9 cellular contexts compared by ENCODE assay signal in the genomic region with DNA sequence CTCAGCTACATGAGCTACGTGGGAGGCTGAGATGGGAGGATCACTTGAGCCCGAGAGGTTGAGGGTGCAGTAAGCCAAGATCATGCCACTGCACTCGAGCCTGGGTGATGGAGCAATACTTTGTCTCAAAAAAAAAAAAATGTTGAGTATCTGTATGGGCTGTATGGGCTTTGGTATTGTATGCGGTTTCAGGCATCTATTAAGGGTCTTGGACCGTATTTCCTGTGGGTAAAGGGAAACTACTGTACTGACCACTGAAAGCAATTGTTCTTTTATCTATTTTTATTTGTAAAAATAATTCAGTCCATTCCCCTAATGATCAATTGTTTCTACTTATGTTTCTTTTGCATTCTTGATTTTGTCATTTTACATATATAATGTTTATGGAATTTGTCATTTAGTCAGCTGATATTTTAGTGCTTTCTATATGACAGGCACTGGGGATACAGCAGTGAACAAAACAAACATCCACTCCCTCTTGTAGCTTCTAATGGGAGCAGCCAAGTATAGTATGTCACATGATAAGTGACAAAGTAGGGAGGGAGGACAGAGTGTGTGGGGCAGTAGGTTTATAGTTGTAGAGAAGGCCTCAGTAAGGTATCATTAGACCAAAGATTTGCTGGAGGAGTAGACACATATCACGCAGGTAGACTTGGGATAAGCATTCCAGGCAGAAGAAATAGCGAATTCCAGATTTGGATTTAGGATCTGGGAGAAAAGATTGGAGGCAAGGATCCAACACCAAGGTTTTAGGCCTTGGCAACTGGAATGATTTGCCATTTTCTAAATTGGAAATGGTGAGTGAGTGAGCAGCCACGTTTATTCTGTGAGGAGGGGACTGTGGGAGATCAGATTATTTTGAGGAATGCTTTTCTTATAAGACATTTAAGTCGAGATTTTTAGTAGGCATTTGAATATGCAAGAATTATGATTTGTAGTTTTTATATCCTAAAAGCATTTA. TPM values are rescaled to one million over a fixed set of nuclear protein-coding genes. Genes with fewer than 3 reads are reported as not detected.
A peak's percentile ranks its signal among the peaks of the same experiment; 100 is the strongest.
DNase-seq lines count a peak whose midpoint lies in the region; ATAC-seq and TF ChIP-seq lines count a peak whose summit lies in the region.
"Had no signal": no experiment of that assay in that cellular context is flagged by ENCODE, and none has a peak within 500 bp of the region (broad histone marks: within the 10 kb centered on the region; RNA-seq: fewer than 3 reads in every experiment).

No MANE protein-coding gene starts in this region.

- WGBS in aorta, 2 donors: 82 to 85% methylated on average over 9 of the region's 9 CpGs

- no peak overlapping the region for H2AFZ ChIP-seq in OCI-LY7 (ENCODE audit: low read length)

- POLR2A ChIA-PET in OCI-LY7 (lab: Charles Lee): interaction anchor here (0.7 kb wide), 1 partner anchor 55 kb away, joined by 6 read pairs; no protein-coding TSS in a partner anchor
- POLR2A ChIA-PET in activated CD4-positive, alpha-beta memory T cell treated with anti-CD3 and anti-CD28 coated beads, Interleukin-2, amount 10 ng/mL, durations not matched to agents 7 days and 5 days (lab: Charles Lee): no interaction called here

- peaks cover 7% of the 10 kb centered on the region for H3K36me3 Mint-ChIP-seq in nephron (ENCODE audit: low read depth)
- H3K36me3 Mint-ChIP-seq in activated CD4-positive, alpha-beta memory T cell treated with anti-CD3 and anti-CD28 coated beads, Interleukin-2, amount 10 ng/mL, durations not matched to agents 7 days and 5 days (ENCODE audit: low read depth): peaks cover 26% of the 10 kb centered on the region

- no TSS peak for BruUV-seq in OCI-LY7 (replicated peaks; lab: Mats Ljungman, UMichigan)

- DNase-seq in OCI-LY7 (ENCODE audit: low spot score): peak; percentile 16
- DNase-seq in NCI-H2107 treated with DMSO at 0.1 percent for 48 hours (lab: John Stamatoyannopoulos, UW; ENCODE audit: unreplicated experiment): no peak
- DNase-seq in activated CD4-positive, alpha-beta memory T cell treated with anti-CD3 and anti-CD28 coated beads, Interleukin-2, amount 10 ng/mL, durations not matched to agents 7 days and 5 days: no peak
- DNase-seq in aorta: no peak
- DNase-seq in HT-29 (ENCODE audit: low spot score): no peak

- H3K27ac Mint-ChIP-seq in nephron: peak overlapping the region in 2 of 3 experiments; percentile 55 to 86
- no peak overlapping the region for H3K27ac Mint-ChIP-seq in activated CD4-positive, alpha-beta memory T cell treated with anti-CD3 and anti-CD28 coated beads, Interleukin-2, amount 10 ng/mL, durations not matched to agents 7 days and 5 days

- H3K4me1 ChIP-seq in OCI-LY7 (ENCODE audit: insufficient read depth, low read length, poor library complexity, severe bottlenecking) (peaks cover 50% of the 10 kb centered on the region), aorta (ENCODE audit: control insufficient read depth in 1 of 2, insufficient read depth in 2 of 2, low read length in 2 of 2) (no peaks in the 10 kb centered on the region)

- ATAC-seq in GM18868 (IDR thresholded peaks at IDR 0.05; ENCODE audit: unreplicated experiment): peak; percentile 90
- ATAC-seq in HG02642 (IDR thresholded peaks at IDR 0.05; ENCODE audit: poor library complexity, unreplicated experiment): peak; percentile 70
- ATAC-seq in aorta (ENCODE audit: low FRiP score): no peak

- H3K27me3 ChIP-seq in aorta (ENCODE audit: control insufficient read depth in 1 of 2, insufficient read depth in 2 of 2, low read length in 1 of 2): no peaks in the 10 kb centered on the region

- CTCF ChIA-PET in OCI-LY7 (lab: Charles Lee; ENCODE audit: unreplicated experiment): interaction anchor here (0.6 kb wide), 2 partner anchors 57 to 765 kb away, joined by 3 read pairs; no protein-coding TSS in a partner anchor
- CTCF ChIA-PET in activated CD4-positive, alpha-beta memory T cell treated with anti-CD3 and anti-CD28 coated beads, Interleukin-2, amount 10 ng/mL, durations not matched to agents 7 days and 5 days (lab: Charles Lee): interaction anchor here (0.7 kb wide), 1 partner anchor 35 kb away, joined by 3 read pairs; no protein-coding TSS in a partner anchor

- intact Hi-C loops in OCI-LY7 (cut with micrococcal nuclease; ENCODE audit: unreplicated experiment) (no loop called here), aorta (cut with DNase I) (no loop called here)

- H3K27me3 Mint-ChIP-seq in nephron (ENCODE audit: low read depth): no peaks in the 10 kb centered on the region
- H3K27me3 Mint-ChIP-seq in activated CD4-positive, alpha-beta memory T cell treated with anti-CD3 and anti-CD28 coated beads, Interleukin-2, amount 10 ng/mL, durations not matched to agents 7 days and 5 days: no peaks in the 10 kb centered on the region
- H3K27me3 Mint-ChIP-seq: IgD-negative memory B cell had no signal

- peaks cover 3% of the 10 kb centered on the region for H3K4me1 Mint-ChIP-seq in nephron
- H3K4me1 Mint-ChIP-seq in activated CD4-positive, alpha-beta memory T cell treated with anti-CD3 and anti-CD28 coated beads, Interleukin-2, amount 10 ng/mL, durations not matched to agents 7 days and 5 days: peaks cover 29% of the 10 kb centered on the region

- peak overlapping the region; percentile 15 for H3K27ac ChIP-seq in OCI-LY7 (ENCODE audit: low read depth, low read length, poor library complexity, severe bottlenecking)
- peak overlapping the region in 1 of 2 donors; percentile 20 for H3K27ac ChIP-seq in aorta (ENCODE audit: low read depth in 1 of 2, low read length in 2 of 2)

- no peaks in the 10 kb centered on the region for H3K9me3 Mint-ChIP-seq in nephron
- no peaks in the 10 kb centered on the region for H3K9me3 Mint-ChIP-seq in activated CD4-positive, alpha-beta memory T cell treated with anti-CD3 and anti-CD28 coated beads, Interleukin-2, amount 10 ng/mL, durations not matched to agents 7 days and 5 days
- H3K9me3 Mint-ChIP-seq: IgD-negative memory B cell had no signal

- peaks cover 98% of the 10 kb centered on the region for H3K79me2 ChIP-seq in OCI-LY7 (ENCODE audit: insufficient read depth, low read depth, low read length)

- TF ChIP-seq CTCF in OCI-LY7 (conservative IDR thresholded peaks at IDR 0.05; ENCODE audit: low read length) (no peak), nephron (IDR thresholded peaks at IDR 0.05; ENCODE audit: unreplicated experiment in 3 of 3) (no peak)

- no peak overlapping the region for H3K4me3 ChIP-seq in OCI-LY7 (ENCODE audit: low read depth, low read length, poor library complexity, severe bottlenecking)
- no peak overlapping the region for H3K4me3 ChIP-seq in aorta (ENCODE audit: low read length in 2 of 2)

- H3K9me3 ChIP-seq in OCI-LY7 (ENCODE audit: low read length): no peaks in the 10 kb centered on the region
- no peaks in the 10 kb centered on the region for H3K9me3 ChIP-seq in aorta (ENCODE audit: control insufficient read depth, low read length)

- H4K20me1 ChIP-seq in OCI-LY7 (ENCODE audit: insufficient read depth, low read length): peaks cover 18% of the 10 kb centered on the region

- no peaks in the 10 kb centered on the region for H3K9me2 ChIP-seq in OCI-LY7 (ENCODE audit: insufficient read depth, low read length)

- H3K4me2 ChIP-seq in OCI-LY7 (ENCODE audit: low read length): peak overlapping the region; percentile 48

- no peak overlapping the region for H3K4me3 Mint-ChIP-seq in nephron
- H3K4me3 Mint-ChIP-seq in activated CD4-positive, alpha-beta memory T cell treated with anti-CD3 and anti-CD28 coated beads, Interleukin-2, amount 10 ng/mL, durations not matched to agents 7 days and 5 days: no peak overlapping the region
- H3K4me3 Mint-ChIP-seq: IgD-negative memory B cell had no signal

- peaks cover 70% of the 10 kb centered on the region for H3K36me3 ChIP-seq in OCI-LY7 (ENCODE audit: insufficient read depth, low read length)
- no peaks in the 10 kb centered on the region for H3K36me3 ChIP-seq in aorta (ENCODE audit: control insufficient read depth in 1 of 2, insufficient read depth in 2 of 2, low read length in 1 of 2)

RNA-seq across cellular contexts. Expression of a gene that starts 6.0 kb away (rescaled TPM):
- 125 and 140 TPM in 2 replicates for total RNA-seq in OCI-LY7 (2014; rRNA removed; shearing (Covaris generic))
- total RNA-seq in OCI-LY7 (2022): 116 and 117 TPM in 2 replicates
- 100 to 1,000 TPM in 1 of 2 experiments, 10 to 100 TPM in 1; 98.0 to 102 TPM for total RNA-seq in activated CD4-positive, alpha-beta memory T cell treated with anti-CD3 and anti-CD28 coated beads, Interleukin-2, amount 10 ng/mL, durations not matched to agents 7 days and 5 days
- 10 to 100 TPM; 48.4 to 55.9 TPM for total RNA-seq in aorta
- polyA plus RNA-seq in aorta: 10 to 100 TPM; 51.9 to 72.1 TPM
- 83.7 and 100 TPM in 2 replicates for total RNA-seq in HT-29 (2014; rRNA removed; shearing (Covaris generic))

RNA-seq across cellular contexts. Expression of a gene that starts 9.3 kb away (rescaled TPM):
- 28.6 and 30.7 TPM in 2 replicates for total RNA-seq in OCI-LY7 (2014; rRNA removed; shearing (Covaris generic))
- total RNA-seq in OCI-LY7 (2022): 72.4 and 73.0 TPM in 2 replicates
- 10 to 100 TPM; 49.3 to 55.0 TPM for total RNA-seq in activated CD4-positive, alpha-beta memory T cell treated with anti-CD3 and anti-CD28 coated beads, Interleukin-2, amount 10 ng/mL, durations not matched to agents 7 days and 5 days
- 10 to 100 TPM; 28.6 to 32.1 TPM for total RNA-seq in aorta
- polyA plus RNA-seq in aorta: 10 to 100 TPM in 1 of 2 donors, 1 to 10 TPM in 1; 3.6 to 10.6 TPM
- 14.0 and 15.0 TPM in 2 replicates for total RNA-seq in HT-29 (2014; rRNA removed; shearing (Covaris generic))

RNA-seq across cellular contexts. Expression of a gene that starts 37.7 kb away (rescaled TPM):
- 15.6 and 23.1 TPM in 2 replicates for total RNA-seq in OCI-LY7 (2014; rRNA removed; shearing (Covaris generic))
- total RNA-seq in OCI-LY7 (2022): 30.3 and 30.7 TPM in 2 replicates
- total RNA-seq in activated CD4-positive, alpha-beta memory T cell treated with anti-CD3 and anti-CD28 coated beads, Interleukin-2, amount 10 ng/mL, durations not matched to agents 7 days and 5 days: 10 to 100 TPM; 30.8 to 31.0 TPM
- 10 to 100 TPM; 31.5 to 39.2 TPM for total RNA-seq in aorta
- polyA plus RNA-seq in aorta: 1 to 10 TPM; 5.4 to 7.0 TPM
- 9.2 and 9.4 TPM in 2 replicates for total RNA-seq in HT-29 (2014; rRNA removed; shearing (Covaris generic))
